10 cellular contexts compared by ENCODE assay signal in the genomic region with DNA sequence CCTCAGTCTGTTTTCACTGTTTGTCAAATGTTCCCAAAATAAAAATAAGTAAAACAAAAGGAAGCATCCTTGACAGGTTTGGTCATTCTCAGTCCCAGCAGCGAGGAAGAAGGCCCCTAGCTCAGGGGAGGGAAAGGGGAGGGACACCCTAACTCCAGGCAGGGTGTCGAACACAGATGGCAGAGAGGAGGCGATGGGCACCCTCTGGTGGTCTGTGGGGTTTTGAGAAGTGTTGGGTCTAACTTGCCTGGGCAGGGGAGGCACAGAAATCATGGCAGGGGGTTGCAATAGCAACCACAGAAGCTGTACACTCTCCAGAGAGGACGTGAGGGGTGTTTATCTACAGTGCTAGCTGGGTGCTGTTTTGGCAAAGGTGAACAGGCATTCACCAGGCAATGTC.
DNase-seq lines count a peak whose midpoint lies in the region; ATAC-seq and TF ChIP-seq lines count a peak whose summit lies in the region.
"Had no signal": no experiment of that assay in that cellular context is flagged by ENCODE, and none has a peak within 500 bp of the region (broad histone marks: within the 10 kb centered on the region; RNA-seq: fewer than 3 reads in every experiment).

No MANE protein-coding gene starts in this region.

- intact Hi-C loops in MCF 10A (cut with micrococcal nuclease), result no loop called here
- intact Hi-C loops in mammary epithelial cell (cut with micrococcal nuclease), result no loop called here

- POLR2A ChIA-PET in MCF 10A (lab: Yijun Ruan, JAX), result no interaction called here
- POLR2A ChIA-PET in activated CD8-positive, alpha-beta T cell treated with anti-CD3 and anti-CD28 coated beads, Interleukin-2, amount 10 ng/mL, durations not matched to agents 7 days and 5 days (lab: Charles Lee), result no interaction called here

- H3K4me1 Mint-ChIP-seq in MCF 10A (ENCODE audit: insufficient read depth, unreplicated experiment), result no peaks in the 10 kb centered on the region
- no peaks in the 10 kb centered on the region for H3K4me1 Mint-ChIP-seq in activated CD8-positive, alpha-beta T cell treated with anti-CD3 and anti-CD28 coated beads, Interleukin-2, amount 10 ng/mL, durations not matched to agents 7 days and 5 days (ENCODE audit: low read depth)
- H3K4me1 Mint-ChIP-seq: natural killer cell had no signal

- H3K4me1 ChIP-seq in mammary epithelial cell (ENCODE audit: insufficient read depth, low read length), result no peaks in the 10 kb centered on the region

- H3K27ac ChIP-seq in mammary epithelial cell (ENCODE audit: insufficient read depth, low read depth, low read length), result no peak overlapping the region
- H3K27ac ChIP-seq: RWPE1 had no signal

- in situ Hi-C loops in mammary epithelial cell (cut with MboI; ENCODE audit: low sequenced_read_pairs in 2 of 2), result no loop called here

- H3K27me3 Mint-ChIP-seq in MCF 10A (ENCODE audit: insufficient read depth, unreplicated experiment), result no peaks in the 10 kb centered on the region
- H3K27me3 Mint-ChIP-seq in activated CD8-positive, alpha-beta T cell treated with anti-CD3 and anti-CD28 coated beads, Interleukin-2, amount 10 ng/mL, durations not matched to agents 7 days and 5 days (ENCODE audit: low read depth), result peaks cover 11% of the 10 kb centered on the region

- H3K79me2 ChIP-seq in mammary epithelial cell (ENCODE audit: insufficient read depth, low read length), result no peaks in the 10 kb centered on the region

- H3K4me3 ChIP-seq in mammary epithelial cell (replicated peaks in 1 of 3; ENCODE audit: insufficient read depth in 1 of 3, low read depth in 2 of 3, low read length in 3 of 3), result no peak overlapping the region

- TF ChIP-seq CTCF in MCF 10A (IDR thresholded peaks at IDR 0.05; ENCODE audit: unreplicated experiment) (no peak), mammary epithelial cell (conservative IDR thresholded peaks at IDR 0.05 in 1 of 2, IDR thresholded peaks at IDR 0.05 in 1 of 2; ENCODE audit: extremely low read depth in 1 of 2, insufficient read depth in 1 of 2, low read depth in 1 of 2, low read length in 2 of 2) (peak in 1 of 2 donors; percentile 16)

- H3K9me3 Mint-ChIP-seq in MCF 10A (ENCODE audit: unreplicated experiment), result no peaks in the 10 kb centered on the region
- no peaks in the 10 kb centered on the region for H3K9me3 Mint-ChIP-seq in activated CD8-positive, alpha-beta T cell treated with anti-CD3 and anti-CD28 coated beads, Interleukin-2, amount 10 ng/mL, durations not matched to agents 7 days and 5 days (ENCODE audit: insufficient read depth)
- H3K9me3 Mint-ChIP-seq: natural killer cell had no signal

- no peak overlapping the region for H2AFZ ChIP-seq in mammary epithelial cell (ENCODE audit: low read depth, low read length)

- WGBS in mammary epithelial cell (ENCODE audit: low coverage, missing lambda C conversion rate), result 81% methylated on average over 4 of the region's 4 CpGs

- no peaks in the 10 kb centered on the region for H4K20me1 ChIP-seq in mammary epithelial cell (ENCODE audit: insufficient read depth, low read length)

- H3K27ac Mint-ChIP-seq in MCF 10A (ENCODE audit: low read depth, unreplicated experiment), result no peak overlapping the region
- H3K27ac Mint-ChIP-seq in activated CD8-positive, alpha-beta T cell treated with anti-CD3 and anti-CD28 coated beads, Interleukin-2, amount 10 ng/mL, durations not matched to agents 7 days and 5 days, result no peak overlapping the region
- H3K27ac Mint-ChIP-seq: natural killer cell had no signal

- H3K4me2 ChIP-seq in mammary epithelial cell (ENCODE audit: insufficient read depth, low read depth, low read length), result no peak overlapping the region

- H3K4me3 Mint-ChIP-seq in MCF 10A (ENCODE audit: unreplicated experiment), result no peak overlapping the region
- H3K4me3 Mint-ChIP-seq in activated CD8-positive, alpha-beta T cell treated with anti-CD3 and anti-CD28 coated beads, Interleukin-2, amount 10 ng/mL, durations not matched to agents 7 days and 5 days, result no peak overlapping the region
- H3K4me3 Mint-ChIP-seq: natural killer cell had no signal

- no peak for ATAC-seq in activated CD8-positive, alpha-beta T cell treated with anti-CD3 and anti-CD28 coated beads, Interleukin-2, amount 10 ng/mL, durations not matched to agents 7 days and 5 days
- ATAC-seq in GM19395 (IDR thresholded peaks at IDR 0.05; ENCODE audit: unreplicated experiment) (no peak), GM19455 (IDR thresholded peaks at IDR 0.05; ENCODE audit: unreplicated experiment) (no peak)
- ATAC-seq: natural killer cell had no signal

- H3K9ac ChIP-seq in mammary epithelial cell (ENCODE audit: insufficient read depth, low read length), result no peak overlapping the region

- peaks cover 2% of the 10 kb centered on the region for H3K27me3 ChIP-seq in mammary epithelial cell (ENCODE audit: insufficient read depth, low read length)

- no peaks in the 10 kb centered on the region for H3K36me3 ChIP-seq in mammary epithelial cell (ENCODE audit: insufficient read depth, low read length)

- dilution Hi-C loops in mammary epithelial cell (cut with HindIII; ENCODE audit: low sequenced_read_pairs), result no loop called here

- H3K9me3 ChIP-seq in mammary epithelial cell (replicated peaks; ENCODE audit: insufficient read depth, low read length), result no peaks in the 10 kb centered on the region

- no peaks in the 10 kb centered on the region for H3K36me3 Mint-ChIP-seq in MCF 10A (ENCODE audit: insufficient read depth, unreplicated experiment)
- no peaks in the 10 kb centered on the region for H3K36me3 Mint-ChIP-seq in activated CD8-positive, alpha-beta T cell treated with anti-CD3 and anti-CD28 coated beads, Interleukin-2, amount 10 ng/mL, durations not matched to agents 7 days and 5 days (ENCODE audit: low read depth)
- H3K36me3 Mint-ChIP-seq: natural killer cell had no signal

- DNase-seq in MCF 10A (ENCODE audit: unreplicated experiment) (peak; percentile 9), mammary epithelial cell (no peak), iPS-NIHi11 (ENCODE audit: low spot score) (peak; percentile 53), activated gamma-delta T cell treated with Interleukin-2 at 50 U/mL for 16 hours (no peak), A172 (ENCODE audit: low spot score) (no peak)
- peak; percentile 22 for DNase-seq in activated CD8-positive, alpha-beta T cell treated with anti-CD3 and anti-CD28 coated beads, Interleukin-2, amount 10 ng/mL, durations not matched to agents 7 days and 5 days
- DNase-seq: natural killer cell had no signal

- CTCF ChIA-PET in MCF 10A (lab: Yijun Ruan, JAX), result interaction anchor here (0.6 kb wide), 1 partner anchor 252 kb away, joined by 3 read pairs; no protein-coding TSS in a partner anchor
- CTCF ChIA-PET in mammary epithelial cell (lab: Charles Lee; ENCODE audit: low non-redundant PET), result no interaction called here
- CTCF ChIA-PET in activated CD8-positive, alpha-beta T cell treated with anti-CD3 and anti-CD28 coated beads, Interleukin-2, amount 10 ng/mL, durations not matched to agents 7 days and 5 days (lab: Charles Lee), result interaction anchor here (0.7 to 2.2 kb wide), 4 partner anchors 118 to 237 kb away, joined by 3 to 7 read pairs (median 5); no protein-coding TSS in a partner anchor

- BruUV-seq in MCF 10A (replicated peaks; lab: Mats Ljungman, UMichigan) (no TSS peak), mammary epithelial cell (replicated peaks; lab: Mats Ljungman, UMichigan) (no TSS peak)

Comparison
In these comparisons a context has a peak if more than half of its experiments do, and no peak if none do; other contexts are left out.
1. DNase-seq: peak in MCF 10A (single experiment), activated CD8-positive, alpha-beta T cell treated with anti-CD3 and anti-CD28 coated beads, Interleukin-2, amount 10 ng/mL, durations not matched to agents 7 days and 5 days (single experiment) and iPS-NIHi11 (single experiment); none in mammary epithelial cell (single experiment), activated gamma-delta T cell treated with Interleukin-2 at 50 U/mL for 16 hours (single experiment) and A172 (single experiment).